13 cellular contexts compared by ENCODE assay signal in the genomic region with DNA sequence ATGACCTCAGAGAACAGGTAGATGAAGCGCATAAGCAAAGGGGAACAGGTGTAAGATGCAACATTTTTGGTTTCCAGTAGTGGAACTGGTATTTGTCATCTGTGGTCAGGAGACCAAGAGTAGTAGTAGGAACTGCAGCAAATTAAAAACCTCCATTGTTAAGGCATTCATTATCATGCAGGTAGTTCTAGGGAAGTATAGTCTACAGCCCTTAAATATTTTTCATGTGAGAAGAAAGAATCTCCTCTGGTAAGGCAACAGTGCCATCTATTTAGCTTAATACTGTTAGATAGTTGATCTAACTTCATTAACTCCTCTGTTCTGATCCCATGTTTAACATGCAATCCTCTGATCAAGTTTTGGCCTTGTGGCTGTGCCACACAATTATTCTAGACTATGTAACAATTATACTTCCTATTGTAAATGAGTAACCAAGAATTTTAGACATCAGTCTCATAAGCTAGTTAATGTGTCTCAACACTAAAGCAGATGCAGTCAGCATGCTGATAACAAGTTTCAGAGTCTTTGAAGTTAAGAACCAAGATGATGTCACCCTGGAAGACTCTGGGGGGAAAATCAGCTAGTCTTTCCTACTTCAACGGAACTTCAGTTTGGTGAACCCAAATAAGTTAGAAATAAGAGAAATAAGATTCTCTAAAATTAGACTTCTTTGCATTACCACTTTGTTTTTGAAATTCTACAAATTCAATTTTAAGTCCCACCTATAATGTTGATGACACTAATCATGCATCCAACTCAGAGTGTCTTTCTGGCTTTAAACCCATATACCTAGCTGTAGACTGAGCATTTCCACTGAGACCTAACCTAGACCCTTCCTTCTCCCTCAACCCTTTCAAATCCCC.
DNase-seq lines count a peak whose midpoint lies in the region; ATAC-seq and TF ChIP-seq lines count a peak whose summit lies in the region.
"Had no signal": no experiment of that assay in that cellular context is flagged by ENCODE, and none has a peak within 500 bp of the region (broad histone marks: within the 10 kb centered on the region; RNA-seq: fewer than 3 reads in every experiment).

No MANE protein-coding gene starts in this region.

- H3K4me3 ChIP-seq in Karpas-422 (ENCODE audit: low read length) (no peak overlapping the region), H7 (ENCODE audit: insufficient read depth, low read depth, low read length) (no peak overlapping the region)

- POLR2A ChIA-PET in WTC11 (lab: Charles Lee) = no interaction called here

- in situ Hi-C loops in ACHN (cut with HindIII; ENCODE audit: low pct_ligation_motif_present, low pct_unique_long_range_greater_than_20kb, low sequenced_read_pairs) = no loop called here

- no peaks in the 10 kb centered on the region for H3K79me2 ChIP-seq in Karpas-422 (ENCODE audit: low read length)

- no peaks in the 10 kb centered on the region for H3K9me2 ChIP-seq in Karpas-422 (replicated peaks; ENCODE audit: insufficient read depth, low read length)

- no peak overlapping the region for H2AFZ ChIP-seq in Karpas-422 (ENCODE audit: low read length)

- no peaks in the 10 kb centered on the region for H3K9me3 Mint-ChIP-seq in WTC11
- H3K9me3 Mint-ChIP-seq: natural killer cell had no signal

- no peak overlapping the region for H3K4me2 ChIP-seq in Karpas-422 (ENCODE audit: low read depth, low read length, poor library complexity, severe bottlenecking)

- DNase-seq in ACHN (peak; percentile 2), WTC11 (ENCODE audit: low spot score) (no peak), HK-2 (ENCODE audit: unreplicated experiment) (no peak), Karpas-422 (no peak), H7 (no peak), NCI-H524 treated with DMSO at 0.1 percent for 48 hours (lab: John Stamatoyannopoulos, UW) (no peak)
- DNase-seq: activated CD4-positive, alpha-beta T cell treated with anti-CD3 and anti-CD28 coated beads, Interleukin-2, amount 50 U/mL, for 48 hours; glutamatergic neuron; KBM-7; natural killer cell had no signal

- no peaks in the 10 kb centered on the region for H3K4me1 ChIP-seq in Karpas-422 (ENCODE audit: low read length)

- H3K36me3 Mint-ChIP-seq in WTC11 = no peaks in the 10 kb centered on the region
- H3K36me3 Mint-ChIP-seq: natural killer cell had no signal

- no peaks in the 10 kb centered on the region for H3K27me3 Mint-ChIP-seq in WTC11 (ENCODE audit: low read depth)

- no peak overlapping the region for H3K9ac ChIP-seq in Karpas-422 (ENCODE audit: low read length)

- H3K9me3 ChIP-seq in Karpas-422 (ENCODE audit: low read length) = peaks cover 7% of the 10 kb centered on the region; the same call in 1 of the 2 replicates

- H3K27me3 ChIP-seq in Karpas-422 (ENCODE audit: low read length) (no peaks in the 10 kb centered on the region), H7 (ENCODE audit: control insufficient read depth, insufficient read depth, low read length) (no peaks in the 10 kb centered on the region)

- TF ChIP-seq CTCF in WTC11 (IDR thresholded peaks at IDR 0.05) = no peak

- no peaks in the 10 kb centered on the region for H4K20me1 ChIP-seq in Karpas-422 (ENCODE audit: insufficient read depth, low read depth, low read length)

- ATAC-seq in GM19463 (IDR thresholded peaks at IDR 0.05; ENCODE audit: unreplicated experiment) (peak; percentile 84), HG03045 (IDR thresholded peaks at IDR 0.05; ENCODE audit: unreplicated experiment) (peak; percentile 64), WTC11 (no peak)
- ATAC-seq: natural killer cell, Panc1 had no signal

- CTCF ChIA-PET in WTC11 (lab: Charles Lee) = no interaction called here

- no peaks in the 10 kb centered on the region for H3K4me1 Mint-ChIP-seq in WTC11
- H3K4me1 Mint-ChIP-seq: natural killer cell had no signal

- H3K36me3 ChIP-seq in Karpas-422 (ENCODE audit: insufficient read depth, low read length) (no peaks in the 10 kb centered on the region), H7 (replicated peaks; ENCODE audit: control insufficient read depth, insufficient read depth, low read length) (no peaks in the 10 kb centered on the region)

- no peak overlapping the region for H3K4me3 Mint-ChIP-seq in WTC11
- H3K4me3 Mint-ChIP-seq: natural killer cell had no signal

- H3K27ac Mint-ChIP-seq in WTC11 = no peak overlapping the region
- H3K27ac Mint-ChIP-seq: natural killer cell had no signal

- H3K27ac ChIP-seq in Karpas-422 (ENCODE audit: low read length) = no peak overlapping the region

TF ChIP-seq in WTC11, 78 proteins besides CTCF, POLR2A, EP300 and RAD21:
- TF ChIP-seq ZNF396 (CRISPR knock-in tag; IDR thresholded peaks at IDR 0.05; ENCODE audit: borderline replicate concordance) (no peak), GABPB1 (CRISPR knock-in tag; IDR thresholded peaks at IDR 0.05) (peak; percentile 47; the same call in 1 of the 2 replicates)
